ENCODE assay signal across 18 cellular contexts in genomic region chr1:244497805-244498204, GRCh38.
"Had no signal": no experiment of that assay in that cellular context is flagged by ENCODE, and none has a peak within 500 bp of the region (broad histone marks: within the 10 kb centered on the region; RNA-seq: fewer than 3 reads in every experiment).

No MANE protein-coding gene starts in this region.

- H3K9me3 ChIP-seq: colonic mucosa, ovary had no signal

- ATAC-seq: left colon; left ventricle myocardium superior; natural killer cell treated with Interleukin-12 subunit alpha and Interleukin-12 subunit beta and Interleukin-15 and Interleukin-18, amount 100 ng/mL, for 72 hours had no signal

- H3K4me3 ChIP-seq: colonic mucosa, esophagus squamous epithelium, lung, neural progenitor cell, ovary, right atrium auricular region had no signal

- H3K27me3 ChIP-seq: colonic mucosa, esophagus squamous epithelium, neural progenitor cell, ovary, right atrium auricular region had no signal

- H3K4me1 ChIP-seq: colonic mucosa, neural progenitor cell, right atrium auricular region had no signal

- H3K4me2 ChIP-seq: neural progenitor cell had no signal

- H3K36me3 ChIP-seq: colonic mucosa, esophagus squamous epithelium, neural progenitor cell, ovary, right atrium auricular region had no signal

- H3K27ac ChIP-seq: colonic mucosa, esophagus squamous epithelium, neural progenitor cell, ovary, right atrium auricular region had no signal

- H3K9ac ChIP-seq: neural progenitor cell had no signal

- H2AFZ ChIP-seq: neural progenitor cell had no signal

- DNase-seq: colonic mucosa; dermis blood vessel endothelial cell; esophagus squamous epithelium; foreskin fibroblast; immature natural killer cell; left colon; left ventricle myocardium superior; mesenchymal stem cell; midbrain; nucleus accumbens; ovary; small intestine; stimulated activated CD4-positive, alpha-beta T cell treated with anti-CD3 and anti-CD28 coated beads, Interleukin-2, amount 100 ng/mL, for 48 hours; stimulated activated naive CD4-positive, alpha-beta T cell treated with Interleukin-2 at 50 U/mL for 16 hours had no signal
